In genomic region chr14:94129111-94129757, GRCh38 we compare ENCODE assay signal across 8 cellular contexts. TPM values are rescaled to one million over a fixed set of nuclear protein-coding genes. Genes with fewer than 3 reads are reported as not detected.
DNase-seq lines count a peak whose midpoint lies in the region; ATAC-seq lines count a peak whose summit lies in the region.

Gene IFI27L2 (minus strand): TSS chr14:94129604. CDS start chr14:94129564, 40 bp downstream.

- peak; percentile 94 for ATAC-seq in GM21737 (IDR thresholded peaks at IDR 0.05; ENCODE audit: unreplicated experiment)

- peak within 1 kb of the TSS; percentile 88 for H3K4me3 Mint-ChIP-seq in activated naive CD4-positive, alpha-beta T cell treated with anti-CD3 and anti-CD28 coated beads for 36 hours

- no peaks in the 10 kb centered on the region for H3K79me2 ChIP-seq in Karpas-422 (ENCODE audit: low read length)

- H3K27me3 Mint-ChIP-seq in activated naive CD4-positive, alpha-beta T cell treated with anti-CD3 and anti-CD28 coated beads for 36 hours (ENCODE audit: low read depth): no peaks in the 10 kb centered on the region

- H3K4me1 ChIP-seq in Karpas-422 (ENCODE audit: low read length) (peaks cover 18% of the 10 kb centered on the region), SJSA1 (replicated peaks) (no peaks in the 10 kb centered on the region)

- DNase-seq in ELF-1 (ENCODE audit: low read depth, low spot score): peak; percentile 86
- DNase-seq in Karpas-422: peak; percentile 96
- peak; percentile 75 to 76 for DNase-seq in SJSA1 (ENCODE audit: low read depth in 1 of 2, low spot score in 2 of 2)
- DNase-seq in activated naive CD4-positive, alpha-beta T cell treated with anti-CD3 and anti-CD28 coated beads for 36 hours: peak; percentile 88
- peak; percentile 93 for DNase-seq in germinal center (ENCODE audit: low spot score)
- DNase-seq in nucleus accumbens (lab: John Stamatoyannopoulos, UW): peak in 55 of 56 donors; percentile 30 to 90 (median 81)
- DNase-seq in superior temporal gyrus (ENCODE audit: extremely low spot score): peak; percentile 80

- no peaks in the 10 kb centered on the region for H3K9me2 ChIP-seq in Karpas-422 (replicated peaks; ENCODE audit: insufficient read depth, low read length)

- H3K27ac ChIP-seq in Karpas-422 (ENCODE audit: low read length) (no peak within 1 kb of the TSS), SJSA1 (peak within 1 kb of the TSS; percentile 53)

- H3K4me3 ChIP-seq in Karpas-422 (ENCODE audit: low read length): peak within 1 kb of the TSS; percentile 82
- H3K4me3 ChIP-seq in SJSA1: peak within 1 kb of the TSS; percentile 51

- H4K20me1 ChIP-seq in Karpas-422 (ENCODE audit: insufficient read depth, low read depth, low read length): no peaks in the 10 kb centered on the region

- H3K9ac ChIP-seq in Karpas-422 (ENCODE audit: low read length): peak within 1 kb of the TSS; percentile 83

- H3K27ac Mint-ChIP-seq in activated naive CD4-positive, alpha-beta T cell treated with anti-CD3 and anti-CD28 coated beads for 36 hours: peak within 1 kb of the TSS; percentile 68

- no peaks in the 10 kb centered on the region for H3K27me3 ChIP-seq in Karpas-422 (ENCODE audit: low read length)
- H3K27me3 ChIP-seq in SJSA1 (replicated peaks): no peaks in the 10 kb centered on the region

- intact Hi-C loops in activated naive CD4-positive, alpha-beta T cell treated with anti-CD3 and anti-CD28 coated beads for 36 hours (cut with micrococcal nuclease): loop anchor here (1.0 to 2.0 kb wide), 4 partner anchors 48 to 190 kb away; partner anchors contain the start of genes DDX24, IFI27L1 and OTUB2

- peak within 1 kb of the TSS; percentile 73 for H3K4me2 ChIP-seq in Karpas-422 (ENCODE audit: low read depth, low read length, poor library complexity, severe bottlenecking)

- peaks cover 16% of the 10 kb centered on the region for H3K4me1 Mint-ChIP-seq in activated naive CD4-positive, alpha-beta T cell treated with anti-CD3 and anti-CD28 coated beads for 36 hours (ENCODE audit: low read depth)

- H3K36me3 ChIP-seq in Karpas-422 (ENCODE audit: insufficient read depth, low read length) (no peaks in the 10 kb centered on the region), SJSA1 (peaks cover 3% of the 10 kb centered on the region)

- peaks cover 4% of the 10 kb centered on the region for H3K36me3 Mint-ChIP-seq in activated naive CD4-positive, alpha-beta T cell treated with anti-CD3 and anti-CD28 coated beads for 36 hours (ENCODE audit: low read depth)

- H2AFZ ChIP-seq in Karpas-422 (ENCODE audit: low read length): peak within 1 kb of the TSS; percentile 82

- no peaks in the 10 kb centered on the region for H3K9me3 ChIP-seq in Karpas-422 (ENCODE audit: low read length)
- H3K9me3 ChIP-seq in SJSA1 (replicated peaks): no peaks in the 10 kb centered on the region

- CTCF ChIA-PET in activated naive CD4-positive, alpha-beta T cell treated with anti-CD3 and anti-CD28 coated beads for 36 hours (lab: Charles Lee): interaction anchor here (0.6 to 6.0 kb wide), 13 partner anchors 8 to 189 kb away, joined by 3 to 82 read pairs (median 4); partner anchors contain the start of genes DDX24 and IFI27L1

- no peaks in the 10 kb centered on the region for H3K9me3 Mint-ChIP-seq in activated naive CD4-positive, alpha-beta T cell treated with anti-CD3 and anti-CD28 coated beads for 36 hours

RNA-seq across cellular contexts. Expression of gene IFI27L2, which starts in this region (rescaled TPM):
- 118 and 145 TPM in 2 replicates for total RNA-seq in Karpas-422 (2014; rRNA removed; shearing (Covaris generic); ENCODE audit: low replicate concordance)
- total RNA-seq in SJSA1 (2014; rRNA removed; shearing (Covaris generic)): 98.0 and 148 TPM in 2 replicates
- total RNA-seq in activated naive CD4-positive, alpha-beta T cell treated with anti-CD3 and anti-CD28 coated beads for 36 hours: 10 to 100 TPM; 67.0 to 73.4 TPM
